In the genomic region with DNA sequence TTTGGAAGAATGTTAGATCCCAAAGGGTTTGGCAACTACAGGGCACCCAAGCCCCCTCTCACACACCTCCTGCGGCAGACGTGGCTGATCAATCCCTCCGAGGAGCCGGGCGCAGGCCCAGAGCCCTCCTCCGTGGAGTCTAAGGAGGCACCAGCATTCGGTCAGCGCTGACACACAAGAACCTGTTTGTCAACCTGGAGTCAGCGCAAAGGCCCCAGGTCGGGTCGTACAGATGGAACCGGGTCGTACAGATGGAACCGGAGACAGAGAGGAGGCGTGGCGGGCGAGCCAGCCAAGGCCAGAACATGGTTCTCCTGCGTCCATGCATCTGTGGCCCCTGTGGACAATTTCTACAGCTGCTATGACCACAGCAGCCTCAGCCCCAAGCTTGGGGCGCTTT, we compare ENCODE assay signal across 18 cellular contexts.
DNase-seq lines count a peak whose midpoint lies in the region; ATAC-seq and TF ChIP-seq lines count a peak whose summit lies in the region.
"Had no signal": no experiment of that assay in that cellular context is flagged by ENCODE, and none has a peak within 500 bp of the region (broad histone marks: within the 10 kb centered on the region; RNA-seq: fewer than 3 reads in every experiment).

No MANE protein-coding gene starts in this region.

- no peaks in the 10 kb centered on the region for H3K9me3 Mint-ChIP-seq in type B pancreatic cell

- DNase-seq in heart left ventricle (no peak), left cardiac atrium (no peak), psoas muscle (no peak), type B pancreatic cell (ENCODE audit: extremely low spot score, unreplicated experiment) (no peak), NCI-H2227 (lab: John Stamatoyannopoulos, UW; ENCODE audit: unreplicated experiment) (no peak), GM13976 (ENCODE audit: low spot score) (no peak)
- DNase-seq: 8988T; activated CD4-positive, alpha-beta T cell treated with anti-CD3 and anti-CD28 coated beads for 48 hours; GDM1; NCI-H146; SIG-M5; T-helper 9 cell had no signal

- TF ChIP-seq POLR2A in heart left ventricle (IDR thresholded peaks at IDR 0.05) (no peak), gastroesophageal sphincter (IDR thresholded peaks at IDR 0.05) (no peak)

- TF ChIP-seq EP300 in gastroesophageal sphincter (IDR thresholded peaks at IDR 0.05), result no peak

- H3K4me1 Mint-ChIP-seq in type B pancreatic cell (ENCODE audit: unreplicated experiment), result peaks cover 24% of the 10 kb centered on the region
- H3K4me1 Mint-ChIP-seq: central memory CD8-positive, alpha-beta T cell; stimulated activated effector memory CD8-positive, alpha-beta T cell treated with anti-CD3 and anti-CD28 coated beads, Interleukin-12 subunit alpha, Interleukin-12 subunit beta, amount 100 ng/mL, for 72 hours had no signal

- H3K4me3 Mint-ChIP-seq in type B pancreatic cell, result peak overlapping the region; percentile 17
- H3K4me3 Mint-ChIP-seq: activated naive CD8-positive, alpha-beta T cell; central memory CD8-positive, alpha-beta T cell; stimulated activated effector memory CD8-positive, alpha-beta T cell treated with anti-CD3 and anti-CD28 coated beads, Interleukin-12 subunit alpha, Interleukin-12 subunit beta, amount 100 ng/mL, for 72 hours had no signal

- TF ChIP-seq CTCF in heart left ventricle (IDR thresholded peaks at IDR 0.05) (no peak), gastroesophageal sphincter (IDR thresholded peaks at IDR 0.05) (no peak), psoas muscle (IDR thresholded peaks at IDR 0.05) (no peak), type B pancreatic cell (conservative IDR thresholded peaks at IDR 0.05) (no peak), GM13976 (IDR thresholded peaks at IDR 0.05; ENCODE audit: borderline replicate concordance, control extremely low read depth, extremely low read depth, insufficient read depth, missing control alignments) (no peak)

- 85 to 93% (median 91%) methylated on average over 19 of the region's 19 CpGs for WGBS in heart left ventricle, 4 donors
- WGBS in gastroesophageal sphincter (ENCODE audit: low coverage in 1 of 2), 2 donors, result 76% methylated on average over 5 of the region's 19 CpGs; no CpG with 5 or more reads in 1 of the 2 donors
- WGBS in psoas muscle, 3 donors, result 66 to 78% (median 69%) methylated on average over 19 of the region's 19 CpGs

- H3K27me3 Mint-ChIP-seq in type B pancreatic cell, result no peaks in the 10 kb centered on the region
- H3K27me3 Mint-ChIP-seq: activated naive CD8-positive, alpha-beta T cell; central memory CD8-positive, alpha-beta T cell had no signal

- H3K4me3 ChIP-seq in heart left ventricle (peak overlapping the region in 6 of 12 donors; percentile 28 to 45 (median 32)), gastroesophageal sphincter (peak overlapping the region in 1 of 2 donors; percentile 26), psoas muscle (peak overlapping the region; percentile 32)

- no peak for ATAC-seq in heart left ventricle
- no peak for ATAC-seq in left cardiac atrium
- ATAC-seq in gastroesophageal sphincter, result no peak
- ATAC-seq in psoas muscle, result no peak
- ATAC-seq in HG03442 (IDR thresholded peaks at IDR 0.05; ENCODE audit: unreplicated experiment), result no peak
- ATAC-seq: stimulated activated effector memory CD8-positive, alpha-beta T cell treated with anti-CD3 and anti-CD28 coated beads, Interleukin-12 subunit alpha, Interleukin-12 subunit beta, amount 100 ng/mL, for 72 hours had no signal

- H3K36me3 ChIP-seq in heart left ventricle, result no peaks in the 10 kb centered on the region
- H3K36me3 ChIP-seq in gastroesophageal sphincter, result peaks cover 0 to 20% of the 10 kb centered on the region in 2 donors
- H3K36me3 ChIP-seq in psoas muscle (ENCODE audit: insufficient read depth in 1 of 2, low read depth in 1 of 2), result no peaks in the 10 kb centered on the region

- H3K27ac Mint-ChIP-seq in type B pancreatic cell, result peak overlapping the region; percentile 59
- H3K27ac Mint-ChIP-seq: activated naive CD8-positive, alpha-beta T cell; stimulated activated effector memory CD8-positive, alpha-beta T cell treated with anti-CD3 and anti-CD28 coated beads, Interleukin-12 subunit alpha, Interleukin-12 subunit beta, amount 100 ng/mL, for 72 hours had no signal

- H3K9me3 ChIP-seq in heart left ventricle, result peaks cover 0 to 17% (median 3%) of the 10 kb centered on the region in 12 donors
- peaks cover 0 to 9% (median 0%) of the 10 kb centered on the region in 3 donors for H3K9me3 ChIP-seq in gastroesophageal sphincter
- H3K9me3 ChIP-seq in psoas muscle, result no peaks in the 10 kb centered on the region

- H3K36me3 Mint-ChIP-seq in type B pancreatic cell, result peaks cover 10% of the 10 kb centered on the region
- H3K36me3 Mint-ChIP-seq: stimulated activated effector memory CD8-positive, alpha-beta T cell treated with anti-CD3 and anti-CD28 coated beads, Interleukin-12 subunit alpha, Interleukin-12 subunit beta, amount 100 ng/mL, for 72 hours had no signal

- H3K4me1 ChIP-seq in heart left ventricle, result peaks cover 0 to 28% (median 0%) of the 10 kb centered on the region in 12 donors
- peaks cover 0 to 15% (median 5%) of the 10 kb centered on the region in 3 donors for H3K4me1 ChIP-seq in gastroesophageal sphincter
- H3K4me1 ChIP-seq in psoas muscle, result no peaks in the 10 kb centered on the region

- H3K27ac ChIP-seq in heart left ventricle (peak overlapping the region; percentile 24 to 95 (median 56)), gastroesophageal sphincter (peak overlapping the region in 3 of 4 donors; percentile 47 to 64 (median 48)), psoas muscle (peak overlapping the region; percentile 27)
- H3K27ac ChIP-seq: KMS-11 had no signal

- H3K27me3 ChIP-seq in heart left ventricle (no peaks in the 10 kb centered on the region), gastroesophageal sphincter (no peaks in the 10 kb centered on the region), psoas muscle (ENCODE audit: insufficient read depth in 3 of 3, low read length in 2 of 3) (peaks cover 0 to 28% (median 2%) of the 10 kb centered on the region in 3 donors)

- in situ Hi-C loops in GM13976 (cut with MboI; ENCODE audit: low sequenced_read_pairs, unreplicated experiment), result no loop called here

- intact Hi-C loops in heart left ventricle (cut with DNase I), result no loop called here
- intact Hi-C loops in left cardiac atrium (cut with DNase I), result no loop called here
- intact Hi-C loops in psoas muscle (cut with DNase I), result no loop called here
